Comparison of ENCODE assay signal across 8 cellular contexts in genomic region chr1:94542088-94542671, GRCh38. TPM values are rescaled to one million over a fixed set of nuclear protein-coding genes. Genes with fewer than 3 reads are reported as not detected.
DNase-seq lines count a peak whose midpoint lies in the region; ATAC-seq and TF ChIP-seq lines count a peak whose summit lies in the region.

No MANE protein-coding gene starts in this region.

- H3K27ac ChIP-seq in cardiac muscle cell, result no peak overlapping the region

- peak; percentile 90 for DNase-seq in GM04504 (ENCODE audit: low read depth)
- DNase-seq in activated CD8-positive, alpha-beta memory T cell treated with anti-CD3 and anti-CD28 coated beads, Interleukin-2, amount 50 U/mL, for 48 hours, result peak; percentile 53
- peak in 1 of 2 donors; percentile 44 for DNase-seq in cardiac muscle cell (ENCODE audit: low read depth in 1 of 2, low spot score in 1 of 2)
- DNase-seq in posterior vena cava (ENCODE audit: low spot score), result peak; percentile 83
- DNase-seq in HUDEP-2 (lab: John Stamatoyannopoulos, UW; ENCODE audit: unreplicated experiment in 76 of 76), result no peak
- no peak for DNase-seq in T-helper 9 cell

- peak overlapping the region; percentile 69 for H3K4me3 ChIP-seq in cardiac muscle cell

- intact Hi-C loops in posterior vena cava (cut with DNase I), result no loop called here

- peaks cover 3% of the 10 kb centered on the region for H3K4me1 ChIP-seq in cardiac muscle cell (ENCODE audit: low read depth)

- H3K36me3 ChIP-seq in cardiac muscle cell, result no peaks in the 10 kb centered on the region

- TF ChIP-seq CTCF in cardiac muscle cell (IDR thresholded peaks at IDR 0.05; ENCODE audit: low read depth, low read length), result no peak

- peak; percentile 25 for ATAC-seq in HG02588 (IDR thresholded peaks at IDR 0.05; ENCODE audit: unreplicated experiment)
- ATAC-seq in GM18873 (IDR thresholded peaks at IDR 0.05; ENCODE audit: low FRiP score, unreplicated experiment), result no peak

- peaks cover 31% of the 10 kb centered on the region for H3K27me3 ChIP-seq in cardiac muscle cell

- H3K9me3 ChIP-seq in cardiac muscle cell (ENCODE audit: low read depth), result no peaks in the 10 kb centered on the region

RNA-seq across cellular contexts. Expression of gene F3, which starts 0.6 kb away (rescaled TPM):
- total RNA-seq in cardiac muscle cell (1.6 and 3.1 TPM in 2 replicates), posterior vena cava (100 to 1,000 TPM in 1 of 2 donors, 10 to 100 TPM in 1; 72.2 to 116 TPM)
- polyA plus RNA-seq in cardiac muscle cell, result 0.81 and 1.6 TPM in 2 replicates

Comparison
In these comparisons a context has a peak if more than half of its experiments do, and no peak if none do; other contexts are left out.
1. DNase-seq: peak in GM04504 (single experiment), activated CD8-positive, alpha-beta memory T cell treated with anti-CD3 and anti-CD28 coated beads, Interleukin-2, amount 50 U/mL, for 48 hours (single experiment) and posterior vena cava (single experiment); none in HUDEP-2 (0 of 76) and T-helper 9 cell (single experiment).
2. RNA of gene F3, which starts 0.6 kb away (total RNA-seq): 72.2 to 116 TPM in posterior vena cava; 1.6 to 3.1 TPM in cardiac muscle cell; every median in the first group is over 10 times any median in the second.